ENCODE assay signal across 2 cellular contexts in the genomic region with DNA sequence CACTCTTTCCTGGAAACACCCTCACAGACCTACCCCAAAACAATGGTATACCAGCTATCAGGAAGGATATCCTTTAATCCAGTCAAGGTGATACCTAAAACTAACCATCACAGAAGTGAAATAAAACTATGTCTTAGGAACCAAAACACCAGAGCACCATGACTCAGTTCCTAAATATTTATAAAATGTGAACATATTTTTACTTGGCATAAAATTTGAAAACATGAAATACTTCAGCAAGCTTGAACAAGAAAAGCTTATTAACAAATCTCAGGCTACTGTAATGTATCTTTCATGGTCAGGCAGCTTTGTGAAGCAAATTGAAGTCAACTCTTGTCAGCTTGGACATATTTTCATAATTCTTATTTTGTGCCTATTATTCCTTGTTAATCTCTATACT.
A peak's percentile ranks its signal among the peaks of the same experiment; 100 is the strongest.
TF ChIP-seq lines count a peak whose summit lies in the region.

No MANE protein-coding gene starts in this region.

TF ChIP-seq in SK-N-SH treated with all-trans-retinoic acid at 6 μM for 48 hours, 23 proteins besides CTCF, POLR2A, EP300 and RAD21:
- TF ChIP-seq ZNF565 (CRISPR knock-in tag; conservative IDR thresholded peaks at IDR 0.05; ENCODE audit: low read depth) (no peak), ISL1 (CRISPR knock-in tag; IDR thresholded peaks at IDR 0.05) (peak; percentile 43)

TF ChIP-seq in SK-N-SH, 30 proteins besides CTCF, POLR2A, EP300 and RAD21 (continued from another document):
- TF ChIP-seq USF1 (IDR thresholded peaks at IDR 0.05; ENCODE audit: borderline replicate concordance, low read depth): no peak
- TF ChIP-seq CHD2 (IDR thresholded peaks at IDR 0.05; ENCODE audit: low read length, partially characterized antibody): no peak
- TF ChIP-seq REST (IDR thresholded peaks at IDR 0.05; ENCODE audit: low read depth, low read length): no peak
- TF ChIP-seq FOXJ3 (CRISPR knock-in tag; IDR thresholded peaks at IDR 0.05): no peak
- no peak for TF ChIP-seq RFX5 (IDR thresholded peaks at IDR 0.05; ENCODE audit: low read length)
